27 cellular contexts compared by ENCODE assay signal in genomic region chr13:77177646-77178045, GRCh38.
"Had no signal": no experiment of that assay in that cellular context is flagged by ENCODE, and none has a peak within 500 bp of the region (broad histone marks: within the 10 kb centered on the region; RNA-seq: fewer than 3 reads in every experiment).

No MANE protein-coding gene starts in this region.

- H3K4me3 Mint-ChIP-seq: dendritic cell treated with granulocyte-macrophage colony-stimulating factor and Interleukin-4, amounts not matched to agents 40 ng/mL and 50 ng/mL, for 4 days; endodermal cell; naive thymus-derived CD4-positive, alpha-beta T cell; nephron; neural progenitor cell; stimulated activated effector memory CD8-positive, alpha-beta T cell treated with anti-CD3 and anti-CD28 coated beads, Interleukin-12 subunit alpha, Interleukin-12 subunit beta, amount 100 ng/mL, for 72 hours had no signal

- H3K4me1 ChIP-seq: esophagus squamous epithelium, left lung, neural progenitor cell, parathyroid adenoma, right atrium auricular region, stomach, thyroid gland, upper lobe of left lung had no signal

- H3K9me3 ChIP-seq: esophagus squamous epithelium, left lung, right atrium auricular region, stomach, thyroid gland, upper lobe of left lung had no signal

- H3K27me3 Mint-ChIP-seq: dendritic cell treated with granulocyte-macrophage colony-stimulating factor and Interleukin-4, amounts not matched to agents 40 ng/mL and 50 ng/mL, for 4 days; naive thymus-derived CD4-positive, alpha-beta T cell; progenitor cell of endocrine pancreas had no signal

- H3K4me1 Mint-ChIP-seq: endodermal cell; nephron; neural progenitor cell; stimulated activated effector memory CD8-positive, alpha-beta T cell treated with anti-CD3 and anti-CD28 coated beads, Interleukin-12 subunit alpha, Interleukin-12 subunit beta, amount 100 ng/mL, for 72 hours had no signal

- DNase-seq: effector CD8-positive, alpha-beta T cell; endodermal cell; erythroblast; esophagus squamous epithelium; head of caudate nucleus; left cardiac atrium; left lung; mesendoderm; midbrain; naive thymus-derived CD4-positive, alpha-beta T cell; stimulated activated CD4-positive, alpha-beta T cell treated with anti-CD3 and anti-CD28 coated beads, Interleukin-2, amount 100 ng/mL, for 24 hours; stimulated activated CD4-positive, alpha-beta T cell treated with anti-CD3 and anti-CD28 coated beads, Interleukin-4, amount 100 ng/mL, for 24 hours; stimulated activated naive CD4-positive, alpha-beta T cell treated with Interleukin-2 at 50 U/mL for 16 hours; stomach; thyroid gland; upper lobe of left lung had no signal

- ATAC-seq: left cardiac atrium; left lung; naive thymus-derived CD4-positive, alpha-beta T cell; sciatic nerve; stimulated activated effector memory CD8-positive, alpha-beta T cell treated with anti-CD3 and anti-CD28 coated beads, Interleukin-12 subunit alpha, Interleukin-12 subunit beta, amount 100 ng/mL, for 72 hours had no signal

- FAIRE-seq: colon, frontal cortex, urothelium cell line had no signal

- H3K27ac ChIP-seq: esophagus squamous epithelium, left lung, neural progenitor cell, parathyroid adenoma, right atrium auricular region, stomach, thyroid gland, upper lobe of left lung had no signal

- H3K9me3 Mint-ChIP-seq: dendritic cell treated with granulocyte-macrophage colony-stimulating factor and Interleukin-4, amounts not matched to agents 40 ng/mL and 50 ng/mL, for 4 days; endodermal cell; naive thymus-derived CD4-positive, alpha-beta T cell; nephron; neural progenitor cell; stimulated activated effector memory CD8-positive, alpha-beta T cell treated with anti-CD3 and anti-CD28 coated beads, Interleukin-12 subunit alpha, Interleukin-12 subunit beta, amount 100 ng/mL, for 72 hours had no signal

- H2AFZ ChIP-seq: neural progenitor cell, parathyroid adenoma had no signal

- H3K9ac ChIP-seq: neural progenitor cell, parathyroid adenoma had no signal

- H3K4me2 ChIP-seq: neural progenitor cell had no signal

- H3K4me3 ChIP-seq: esophagus squamous epithelium, left lung, neural progenitor cell, right atrium auricular region, stomach, thyroid gland, upper lobe of left lung had no signal

- H3K27me3 ChIP-seq: esophagus squamous epithelium, left lung, neural progenitor cell, right atrium auricular region, stomach, thyroid gland, upper lobe of left lung had no signal

- H3K79me2 ChIP-seq: parathyroid adenoma had no signal

- H3K27ac Mint-ChIP-seq: dendritic cell treated with granulocyte-macrophage colony-stimulating factor and Interleukin-4, amounts not matched to agents 40 ng/mL and 50 ng/mL, for 4 days; endodermal cell; naive thymus-derived CD4-positive, alpha-beta T cell; nephron; neural progenitor cell; progenitor cell of endocrine pancreas; stimulated activated effector memory CD8-positive, alpha-beta T cell treated with anti-CD3 and anti-CD28 coated beads, Interleukin-12 subunit alpha, Interleukin-12 subunit beta, amount 100 ng/mL, for 72 hours had no signal
